17 cellular contexts compared by ENCODE assay signal in the genomic region with DNA sequence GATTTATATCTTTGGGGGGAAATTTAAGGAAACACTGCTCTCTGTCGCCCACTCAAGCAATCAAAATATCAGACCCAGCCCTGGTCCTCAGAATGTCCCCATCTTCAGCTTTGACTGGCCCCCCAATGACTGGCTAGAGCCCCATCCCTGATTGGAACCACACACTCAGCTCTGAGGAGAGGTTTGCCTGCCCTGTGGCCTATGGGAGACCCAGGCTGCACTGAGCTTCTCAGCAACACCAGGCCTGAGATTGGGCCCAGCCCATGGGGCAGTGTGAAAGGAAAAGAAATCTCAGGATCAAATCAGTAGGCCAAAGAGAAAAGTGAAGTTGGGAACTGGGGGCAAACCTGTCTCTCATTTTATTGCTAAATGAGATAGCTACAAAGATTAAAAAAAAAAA.
"Had no signal": no experiment of that assay in that cellular context is flagged by ENCODE, and none has a peak within 500 bp of the region (broad histone marks: within the 10 kb centered on the region; RNA-seq: fewer than 3 reads in every experiment).

No MANE protein-coding gene starts in this region.

- H3K4me3 Mint-ChIP-seq: activated naive CD4-positive, alpha-beta T cell treated with anti-CD3 and anti-CD28 coated beads, Interleukin-2, amount 10 ng/mL, durations not matched to agents 7 days and 5 days; endodermal cell; mesothelial cell of epicardium; naive thymus-derived CD8-positive, alpha-beta T cell; stimulated activated naive B cell treated with anti-CD40 and anti-IgM and Interleukin-4, amounts not matched to agents 10 μg/mL and 1 μg/mL and 100 μg/mL, for 72 hours had no signal

- ATAC-seq: left colon; naive thymus-derived CD8-positive, alpha-beta T cell; stimulated activated naive B cell treated with anti-CD40 and anti-IgM and Interleukin-4, amounts not matched to agents 10 μg/mL and 1 μg/mL and 100 μg/mL, for 72 hours had no signal

- H3K27ac Mint-ChIP-seq: activated naive CD4-positive, alpha-beta T cell treated with anti-CD3 and anti-CD28 coated beads, Interleukin-2, amount 10 ng/mL, durations not matched to agents 7 days and 5 days; endodermal cell; mesothelial cell of epicardium; naive thymus-derived CD8-positive, alpha-beta T cell; stimulated activated naive B cell treated with anti-CD40 and anti-IgM and Interleukin-4, amounts not matched to agents 10 μg/mL and 1 μg/mL and 100 μg/mL, for 72 hours had no signal

- DNase-seq: activated CD4-positive, alpha-beta T cell treated with anti-CD3 and anti-CD28 coated beads for 1 hour; activated CD4-positive, alpha-beta T cell treated with anti-CD3 and anti-CD28 coated beads, Interleukin-2, amount 50 U/mL, for 1 hour; activated effector memory CD4-positive, alpha-beta T cell treated with anti-CD3 and anti-CD28 coated beads, Interleukin-2, amount 50 U/mL, for 16 hours; activated naive CD4-positive, alpha-beta T cell treated with anti-CD3 and anti-CD28 coated beads, Interleukin-2, amount 10 ng/mL, durations not matched to agents 7 days and 5 days; activated T-cell treated with anti-CD3 and anti-CD28 coated beads for 4 hours; colonic mucosa; endodermal cell; heart right ventricle; left colon; lower lobe of right lung; naive thymus-derived CD8-positive, alpha-beta T cell; sigmoid colon; stimulated activated CD4-positive, alpha-beta T cell treated with anti-CD3 and anti-CD28 coated beads, Interleukin-15, amount 100 ng/mL, for 24 hours; stimulated activated naive B cell treated with anti-CD40 and anti-IgM and Interleukin-4, amounts not matched to agents 10 μg/mL and 1 μg/mL and 100 μg/mL, for 72 hours; T-helper 1 cell; transverse colon had no signal

- H3K9me3 Mint-ChIP-seq: activated naive CD4-positive, alpha-beta T cell treated with anti-CD3 and anti-CD28 coated beads, Interleukin-2, amount 10 ng/mL, durations not matched to agents 7 days and 5 days; endodermal cell; mesothelial cell of epicardium; naive thymus-derived CD8-positive, alpha-beta T cell had no signal

- H3K36me3 Mint-ChIP-seq: activated naive CD4-positive, alpha-beta T cell treated with anti-CD3 and anti-CD28 coated beads, Interleukin-2, amount 10 ng/mL, durations not matched to agents 7 days and 5 days; mesothelial cell of epicardium; naive thymus-derived CD8-positive, alpha-beta T cell; stimulated activated naive B cell treated with anti-CD40 and anti-IgM and Interleukin-4, amounts not matched to agents 10 μg/mL and 1 μg/mL and 100 μg/mL, for 72 hours had no signal

- H3K4me1 Mint-ChIP-seq: activated naive CD4-positive, alpha-beta T cell treated with anti-CD3 and anti-CD28 coated beads, Interleukin-2, amount 10 ng/mL, durations not matched to agents 7 days and 5 days; endodermal cell; mesothelial cell of epicardium; naive thymus-derived CD8-positive, alpha-beta T cell; stimulated activated naive B cell treated with anti-CD40 and anti-IgM and Interleukin-4, amounts not matched to agents 10 μg/mL and 1 μg/mL and 100 μg/mL, for 72 hours had no signal
